8 cellular contexts compared by ENCODE assay signal in genomic region chr11:128720522-128720985, GRCh38. TPM values are rescaled to one million over a fixed set of nuclear protein-coding genes. Genes with fewer than 3 reads are reported as not detected.
DNase-seq lines count a peak whose midpoint lies in the region; ATAC-seq and TF ChIP-seq lines count a peak whose summit lies in the region.

No MANE protein-coding gene starts in this region.

- in situ Hi-C loops in GM13977 (cut with MboI; ENCODE audit: low pct_unique_long_range_greater_than_20kb, low sequenced_read_pairs, unreplicated experiment), result no loop called here

- WGBS in adrenal gland, 4 donors, result 45 to 59% (median 57%) methylated on average over 12 to 17 of the region's 17 CpGs

- intact Hi-C loops in adrenal gland (cut with DNase I), result no loop called here

- H3K27ac ChIP-seq in adrenal gland (peak overlapping the region in 4 of 5 donors; percentile 2 to 68 (median 11)), neutrophil (peak overlapping the region; percentile 95)

- DNase-seq in GM13977 (ENCODE audit: low spot score) (peak; percentile 51), Kasumi-1 (lab: John Stamatoyannopoulos, UW) (peak; percentile 73 to 83), adrenal gland (no peak), NCI-H1092 treated with DMSO at 0.1 percent for 48 hours (lab: John Stamatoyannopoulos, UW) (no peak), NCI-H146 (lab: John Stamatoyannopoulos, UW) (no peak), midbrain (lab: John Stamatoyannopoulos, UW) (no peak)

- H3K4me1 ChIP-seq in adrenal gland (replicated peaks in 1 of 2) (peaks cover 5 to 51% of the 10 kb centered on the region in 2 donors), neutrophil (ENCODE audit: control insufficient read depth in 1 of 2, insufficient read depth in 1 of 2, low read depth in 1 of 2, low read length in 1 of 2) (peaks cover 100% of the 10 kb centered on the region in 2 experiments)

- TF ChIP-seq POLR2A in adrenal gland (IDR thresholded peaks at IDR 0.05), result no peak

- H3K36me3 ChIP-seq in adrenal gland (replicated peaks in 1 of 2), result no peaks in the 10 kb centered on the region
- peaks cover 5% of the 10 kb centered on the region for H3K36me3 ChIP-seq in neutrophil

- H3K4me3 ChIP-seq in adrenal gland, result no peak overlapping the region
- peak overlapping the region; percentile 47 to 59 for H3K4me3 ChIP-seq in neutrophil (ENCODE audit: low read depth in 1 of 2, low read length in 1 of 2)

- TF ChIP-seq CTCF in GM13977 (IDR thresholded peaks at IDR 0.05; ENCODE audit: extremely low read depth, insufficient read depth, missing control alignments) (no peak), adrenal gland (IDR thresholded peaks at IDR 0.05) (no peak), neutrophil (IDR thresholded peaks at IDR 0.05) (no peak)

- H3K9me3 ChIP-seq in adrenal gland (replicated peaks in 1 of 3) (no peaks in the 10 kb centered on the region), neutrophil (no peaks in the 10 kb centered on the region)

- H3K27me3 ChIP-seq in adrenal gland (no peaks in the 10 kb centered on the region), neutrophil (no peaks in the 10 kb centered on the region)

- peak; percentile 63 for ATAC-seq in GM21619 (IDR thresholded peaks at IDR 0.05; ENCODE audit: unreplicated experiment)

RNA-seq across cellular contexts. Expression of gene FLI1, which starts 26.7 kb away (rescaled TPM):
- total RNA-seq in adrenal gland, result 10 to 100 TPM in 5 of 8 donors, 1 to 10 TPM in 3; 2.4 to 21.3 (median 16.9) TPM
- 1 to 10 TPM; 5.2 to 9.7 (median 5.8) TPM for polyA plus RNA-seq in adrenal gland

Comparison
In these comparisons a context has a peak if more than half of its experiments do, and no peak if none do; other contexts are left out.
1. DNase-seq: peak in GM13977 (single experiment) and Kasumi-1 (2 of 2); none in adrenal gland (0 of 7), NCI-H1092 treated with DMSO at 0.1 percent for 48 hours (single experiment), NCI-H146 (single experiment) and midbrain (single experiment).
2. H3K4me3 ChIP-seq: peak in neutrophil (2 of 2); none in adrenal gland (0 of 4).